In the genomic region with DNA sequence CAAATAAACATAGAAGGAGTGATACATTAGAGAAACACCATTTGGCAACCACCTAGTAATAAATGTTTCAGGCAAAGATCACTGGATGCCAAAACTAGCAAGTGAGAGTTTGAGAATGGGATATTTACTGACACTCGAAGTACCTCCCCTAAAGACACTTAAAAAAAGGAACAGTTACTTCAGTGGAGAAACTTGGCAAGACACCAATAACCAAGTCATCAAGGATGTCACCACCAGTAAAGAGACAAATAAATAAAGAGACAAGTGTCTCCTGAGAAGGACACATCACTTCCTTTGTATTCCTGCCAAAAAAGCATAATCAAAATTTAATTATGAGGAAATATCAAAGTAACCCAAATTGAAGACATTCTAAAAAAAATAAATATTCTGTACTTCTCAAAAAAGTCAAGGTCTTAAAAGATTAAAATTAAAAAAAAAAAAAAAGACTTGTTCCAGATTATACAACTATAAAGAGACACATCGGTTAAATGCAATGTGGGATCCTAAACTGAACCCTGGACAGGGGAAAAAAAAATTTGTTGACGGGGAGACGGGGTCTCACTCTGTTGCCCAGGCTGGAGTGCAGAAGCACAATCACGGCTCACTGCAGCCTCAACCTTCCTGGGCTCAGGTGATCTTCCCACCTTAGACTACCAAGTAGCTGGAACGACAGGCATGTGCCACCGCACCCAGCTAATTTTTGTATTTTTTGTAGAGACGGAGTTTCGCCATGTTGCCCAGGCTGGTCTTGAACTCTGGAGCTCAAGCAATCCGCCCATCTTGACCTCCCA, we compare ENCODE assay signal across 14 cellular contexts. TPM values are rescaled to one million over a fixed set of nuclear protein-coding genes. Genes with fewer than 3 reads are reported as not detected.
DNase-seq lines count a peak whose midpoint lies in the region; ATAC-seq and TF ChIP-seq lines count a peak whose summit lies in the region.
"Had no signal": no experiment of that assay in that cellular context is flagged by ENCODE, and none has a peak within 500 bp of the region (broad histone marks: within the 10 kb centered on the region; RNA-seq: fewer than 3 reads in every experiment).

No MANE protein-coding gene starts in this region.

- no peak overlapping the region for H3K4me3 Mint-ChIP-seq in activated T-helper 17 cell treated with anti-CD3 and anti-CD28 coated beads, Interleukin-2, amount 50 U/mL, for 72 hours
- H3K4me3 Mint-ChIP-seq: activated naive CD8-positive, alpha-beta T cell had no signal

- H3K9me3 ChIP-seq in esophagus squamous epithelium (no peaks in the 10 kb centered on the region), sigmoid colon (no peaks in the 10 kb centered on the region)
- H3K9me3 ChIP-seq: stomach had no signal

- TF ChIP-seq EP300 in sigmoid colon (IDR thresholded peaks at IDR 0.05), result no peak

- TF ChIP-seq CTCF in esophagus squamous epithelium (IDR thresholded peaks at IDR 0.05), result no peak
- TF ChIP-seq CTCF in sigmoid colon (IDR thresholded peaks at IDR 0.05), result no peak

- intact Hi-C loops in esophagus squamous epithelium (cut with DNase I), result no loop called here
- intact Hi-C loops in sigmoid colon (cut with DNase I), result no loop called here

- peaks cover 68% of the 10 kb centered on the region for H3K36me3 Mint-ChIP-seq in activated T-helper 17 cell treated with anti-CD3 and anti-CD28 coated beads, Interleukin-2, amount 50 U/mL, for 72 hours (ENCODE audit: low read depth)

- peaks cover 8 to 81% (median 27%) of the 10 kb centered on the region in 3 donors for H3K36me3 ChIP-seq in esophagus squamous epithelium
- peaks cover 0 to 28% (median 3%) of the 10 kb centered on the region in 4 donors for H3K36me3 ChIP-seq in sigmoid colon

- peak overlapping the region; percentile 1 for H3K27ac Mint-ChIP-seq in activated T-helper 17 cell treated with anti-CD3 and anti-CD28 coated beads, Interleukin-2, amount 50 U/mL, for 72 hours
- H3K27ac Mint-ChIP-seq: activated naive CD8-positive, alpha-beta T cell had no signal

- H3K4me3 ChIP-seq in esophagus squamous epithelium, result no peak overlapping the region
- no peak overlapping the region for H3K4me3 ChIP-seq in sigmoid colon
- H3K4me3 ChIP-seq: dorsolateral prefrontal cortex, stomach had no signal

- DNase-seq in DMS79 treated with DMSO at 0.1 percent for 48 hours (lab: John Stamatoyannopoulos, UW) (peak; percentile 48), LHCN-M2 (ENCODE audit: low read depth) (peak; percentile 25), medulla oblongata (ENCODE audit: extremely low spot score) (peak; percentile 71), esophagus squamous epithelium (lab: John Stamatoyannopoulos, UW) (no peak), sigmoid colon (no peak), NCI-H524 treated with DMSO at 0.1 percent for 48 hours (lab: John Stamatoyannopoulos, UW) (no peak)
- DNase-seq: dorsolateral prefrontal cortex; mammary epithelial cell; posterior cingulate gyrus; stimulated activated CD4-positive, alpha-beta T cell treated with anti-CD3 and anti-CD28 coated beads, Interleukin-4, amount 100 ng/mL, for 4 hours; stomach; T-helper 2 cell had no signal

- 80 to 86% methylated on average over 10 of the region's 10 CpGs for WGBS in esophagus squamous epithelium, 2 donors
- WGBS in sigmoid colon, 2 donors, result 90% methylated on average over 10 of the region's 10 CpGs

- TF ChIP-seq POLR2A in esophagus squamous epithelium (IDR thresholded peaks at IDR 0.05) (no peak), sigmoid colon (IDR thresholded peaks at IDR 0.05) (no peak)

- ATAC-seq in activated T-helper 17 cell treated with anti-CD3 and anti-CD28 coated beads, Interleukin-2, amount 50 U/mL, for 72 hours (replicated peaks), result no peak

- H3K4me1 ChIP-seq in esophagus squamous epithelium (peaks cover 0 to 8% (median 0%) of the 10 kb centered on the region in 3 donors), sigmoid colon (peaks cover 0 to 5% (median 0%) of the 10 kb centered on the region in 4 donors)
- H3K4me1 ChIP-seq: stomach had no signal

- H3K27ac ChIP-seq in esophagus squamous epithelium (no peak overlapping the region), sigmoid colon (no peak overlapping the region)
- H3K27ac ChIP-seq: stomach had no signal

- H3K27me3 Mint-ChIP-seq in activated T-helper 17 cell treated with anti-CD3 and anti-CD28 coated beads, Interleukin-2, amount 50 U/mL, for 72 hours, result no peaks in the 10 kb centered on the region
- H3K27me3 Mint-ChIP-seq: activated naive CD8-positive, alpha-beta T cell had no signal

- H3K27me3 ChIP-seq in esophagus squamous epithelium (no peaks in the 10 kb centered on the region), sigmoid colon (no peaks in the 10 kb centered on the region)
- H3K27me3 ChIP-seq: dorsolateral prefrontal cortex, stomach had no signal

- no peaks in the 10 kb centered on the region for H3K4me1 Mint-ChIP-seq in activated T-helper 17 cell treated with anti-CD3 and anti-CD28 coated beads, Interleukin-2, amount 50 U/mL, for 72 hours

- peaks cover 4% of the 10 kb centered on the region for H3K9me3 Mint-ChIP-seq in activated T-helper 17 cell treated with anti-CD3 and anti-CD28 coated beads, Interleukin-2, amount 50 U/mL, for 72 hours

RNA-seq across cellular contexts. Expression of a gene that starts 26.4 kb away (rescaled TPM):
- 60.0 and 63.7 TPM in 2 replicates for total RNA-seq in LHCN-M2 (2014; rRNA removed)
- 31.7 TPM for polyA plus RNA-seq in LHCN-M2 (2012)
- total RNA-seq in activated T-helper 17 cell treated with anti-CD3 and anti-CD28 coated beads, Interleukin-2, amount 50 U/mL, for 72 hours, result 10 to 100 TPM; 30.7 to 42.7 TPM
- total RNA-seq in esophagus squamous epithelium, result 100 to 1,000 TPM in 1 of 4 donors, 10 to 100 TPM in 3; 58.2 to 122 (median 78.3) TPM
- total RNA-seq in sigmoid colon, result 10 to 100 TPM; 38.4 to 56.9 (median 51.2) TPM
- 10 to 100 TPM in 2 of 3 donors, 1 to 10 TPM in 1; 9.2 to 33.2 (median 13.8) TPM for polyA plus RNA-seq in sigmoid colon

RNA-seq across cellular contexts. Expression of a gene that starts 34.5 kb away (rescaled TPM):
- total RNA-seq in LHCN-M2 (2014; rRNA removed), result 46.1 and 55.9 TPM in 2 replicates
- polyA plus RNA-seq in LHCN-M2 (2012), result 25.1 TPM
- total RNA-seq in activated T-helper 17 cell treated with anti-CD3 and anti-CD28 coated beads, Interleukin-2, amount 50 U/mL, for 72 hours, result 10 to 100 TPM; 32.6 to 36.0 TPM
- 10 to 100 TPM; 38.0 to 65.0 (median 55.1) TPM for total RNA-seq in esophagus squamous epithelium
- 10 to 100 TPM; 50.1 to 64.3 (median 62.9) TPM for total RNA-seq in sigmoid colon
- 10 to 100 TPM; 19.4 to 34.9 (median 33.0) TPM for polyA plus RNA-seq in sigmoid colon

RNA-seq across cellular contexts. Expression of a gene that starts 49.6 kb away (rescaled TPM):
- total RNA-seq in LHCN-M2 (2014; rRNA removed), result 50.0 and 53.4 TPM in 2 replicates
- polyA plus RNA-seq in LHCN-M2 (2012), result 29.3 TPM
- 10 to 100 TPM; 51.3 to 77.4 TPM for total RNA-seq in activated T-helper 17 cell treated with anti-CD3 and anti-CD28 coated beads, Interleukin-2, amount 50 U/mL, for 72 hours
- 10 to 100 TPM; 26.6 to 65.4 (median 41.3) TPM for total RNA-seq in esophagus squamous epithelium
- 100 to 1,000 TPM in 2 of 4 donors, 10 to 100 TPM in 2; 65.2 to 117 (median 97.3) TPM for total RNA-seq in sigmoid colon
- polyA plus RNA-seq in sigmoid colon, result 10 to 100 TPM; 19.2 to 30.1 (median 23.4) TPM

RNA-seq across cellular contexts. Expression of a gene that starts 50.0 kb away (rescaled TPM):
- total RNA-seq in LHCN-M2 (2014; rRNA removed), result 46.3 and 56.4 TPM in 2 replicates
- 13.4 TPM for polyA plus RNA-seq in LHCN-M2 (2012)
- total RNA-seq in activated T-helper 17 cell treated with anti-CD3 and anti-CD28 coated beads, Interleukin-2, amount 50 U/mL, for 72 hours, result 100 to 1,000 TPM in 1 of 2 donors, 10 to 100 TPM in 1; 64.1 to 101 TPM
- total RNA-seq in esophagus squamous epithelium, result 10 to 100 TPM; 16.1 to 49.7 (median 28.6) TPM
- total RNA-seq in sigmoid colon, result 10 to 100 TPM; 18.7 to 38.2 (median 28.6) TPM
- 10 to 100 TPM in 2 of 3 donors, 1 to 10 TPM in 1; 9.7 to 18.6 (median 14.3) TPM for polyA plus RNA-seq in sigmoid colon

Comparison
In these comparisons a context has a peak if more than half of its experiments do, and no peak if none do; other contexts are left out.
1. DNase-seq: peak in DMS79 treated with DMSO at 0.1 percent for 48 hours (single experiment), LHCN-M2 (single experiment) and medulla oblongata (single experiment); none in esophagus squamous epithelium (single experiment), sigmoid colon (single experiment) and NCI-H524 treated with DMSO at 0.1 percent for 48 hours (single experiment).